ENCODE assay signal across 8 cellular contexts in genomic region chr22:49971232-49972162, GRCh38. TPM values are rescaled to one million over a fixed set of nuclear protein-coding genes. Genes with fewer than 3 reads are reported as not detected.
DNase-seq lines count a peak whose midpoint lies in the region; ATAC-seq and TF ChIP-seq lines count a peak whose summit lies in the region.

No MANE protein-coding gene starts in this region.

- ATAC-seq in GM18909 (IDR thresholded peaks at IDR 0.05; ENCODE audit: poor library complexity, unreplicated experiment) (peak; percentile 27), HG03175 (IDR thresholded peaks at IDR 0.05; ENCODE audit: unreplicated experiment) (peak; percentile 25)

- H3K9ac ChIP-seq in liver (ENCODE audit: low read depth in 1 of 2, low read length in 2 of 2): no peak overlapping the region

- H3K36me3 ChIP-seq in liver (ENCODE audit: control insufficient read depth in 4 of 4, insufficient read depth in 3 of 4, low read depth in 1 of 4, low read length in 3 of 4): no peaks in the 10 kb centered on the region

- 6% methylated on average over 81 of the region's 81 CpGs for WGBS in liver

- H3K27ac ChIP-seq in coronary artery: peak overlapping the region; percentile 68 to 90
- peak overlapping the region; percentile 95 to 99 for H3K27ac ChIP-seq in liver (ENCODE audit: low read depth in 1 of 2, low read length in 2 of 2)

- H3K27me3 ChIP-seq in liver (ENCODE audit: control insufficient read depth in 4 of 4, insufficient read depth in 4 of 4, low read length in 3 of 4): no peaks in the 10 kb centered on the region

- peak overlapping the region; percentile 69 for H3K4me3 ChIP-seq in coronary artery
- H3K4me3 ChIP-seq in liver (ENCODE audit: low read depth in 1 of 3, low read length in 3 of 3): peak overlapping the region; percentile 3 to 77 (median 45)

- no peak for TF ChIP-seq CTCF in coronary artery (IDR thresholded peaks at IDR 0.05)
- TF ChIP-seq CTCF in liver (IDR thresholded peaks at IDR 0.05; ENCODE audit: low read depth, low read length, missing input control): no peak

- no peaks in the 10 kb centered on the region for H3K9me3 ChIP-seq in liver (ENCODE audit: control insufficient read depth in 4 of 4, low read length in 3 of 4)

- DNase-seq in ACHN: peak; percentile 70
- peak; percentile 50 for DNase-seq in T-helper 9 cell
- DNase-seq in coronary artery (ENCODE audit: low spot score): peak; percentile 85
- DNase-seq in stimulated activated CD4-positive, alpha-beta T cell treated with anti-CD3 and anti-CD28 coated beads, TNF-alpha, amount 100 ng/mL, for 24 hours (ENCODE audit: low read depth in 3 of 3): peak in 2 of 3 experiments; percentile 66 to 84
- DNase-seq in KG1 (lab: John Stamatoyannopoulos, UW): no peak

- peak in 1 of 2 donors; percentile 23 for TF ChIP-seq RAD21 in liver (IDR thresholded peaks at IDR 0.05)

- in situ Hi-C loops in ACHN (cut with HindIII; ENCODE audit: low pct_ligation_motif_present, low pct_unique_long_range_greater_than_20kb, low sequenced_read_pairs): no loop called here

- peaks cover 19 to 50% (median 35%) of the 10 kb centered on the region in 4 donors for H3K4me1 ChIP-seq in liver (ENCODE audit: control insufficient read depth in 4 of 4, insufficient read depth in 4 of 4, low read length in 3 of 4)

TF ChIP-seq in liver, 16 proteins besides CTCF, POLR2A, EP300 and RAD21:
- no peak for TF ChIP-seq FOXA2 (IDR thresholded peaks at IDR 0.05)
- peak; percentile 55 to 73 for TF ChIP-seq EGR1 (IDR thresholded peaks at IDR 0.05; ENCODE audit: low read depth in 2 of 2)
- TF ChIP-seq RXRA (IDR thresholded peaks at IDR 0.05): no peak
- peak; percentile 64 for TF ChIP-seq SP1 (IDR thresholded peaks at IDR 0.05)
- peak; percentile 50 for TF ChIP-seq REST (IDR thresholded peaks at IDR 0.05)
- no peak for TF ChIP-seq NR2F2 (IDR thresholded peaks at IDR 0.05)
- TF ChIP-seq HNF4G (IDR thresholded peaks at IDR 0.05): no peak

RNA-seq across cellular contexts. Expression of gene PIM3, which starts 10.9 kb away (rescaled TPM):
- total RNA-seq in liver: 10 to 100 TPM; 14.5 to 33.8 TPM
- polyA plus RNA-seq in liver: 10 to 100 TPM; 22.3 to 44.0 TPM

RNA-seq across cellular contexts. Expression of gene IL17REL, which starts 41.1 kb away (rescaled TPM):
- total RNA-seq in liver: under 1 TPM in 1 of 2 donors, not detected in 1; under 0.01 TPM
- polyA plus RNA-seq in liver: not detected

RNA-seq across cellular contexts. Expression of gene CRELD2, which starts 53.1 kb away (rescaled TPM):
- 10 to 100 TPM; 17.2 to 98.1 TPM for total RNA-seq in liver
- polyA plus RNA-seq in liver: 10 to 100 TPM; 34.2 to 80.0 TPM

RNA-seq across cellular contexts. Expression of gene ALG12, which starts 53.3 kb away (rescaled TPM):
- 10 to 100 TPM; 10.4 to 20.2 TPM for total RNA-seq in liver
- polyA plus RNA-seq in liver: 10 to 100 TPM; 12.5 to 15.6 TPM
